In the genomic region with DNA sequence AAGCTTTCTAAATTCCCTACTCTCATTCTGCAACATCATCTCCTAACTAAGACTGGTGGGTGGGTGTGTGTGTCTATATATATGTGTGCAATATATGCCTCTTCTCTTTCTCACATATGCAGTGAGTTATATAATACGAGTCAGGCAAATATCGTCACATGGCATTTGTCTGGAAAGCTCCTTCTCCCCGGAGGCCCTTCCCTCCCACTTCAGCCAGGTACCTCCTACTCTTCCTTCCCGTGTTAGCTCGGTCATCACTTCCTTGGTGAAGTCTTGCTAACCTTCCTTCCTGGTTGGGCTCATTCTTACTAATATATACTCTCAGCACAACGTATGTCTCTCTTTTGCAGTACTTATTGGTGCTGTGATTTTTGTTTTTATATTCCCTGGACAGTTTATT, we compare ENCODE assay signal across 24 cellular contexts.
"Had no signal": no experiment of that assay in that cellular context is flagged by ENCODE, and none has a peak within 500 bp of the region (broad histone marks: within the 10 kb centered on the region; RNA-seq: fewer than 3 reads in every experiment).

No MANE protein-coding gene starts in this region.

- H3K27ac Mint-ChIP-seq: immature natural killer cell; mesothelial cell of epicardium; natural killer cell treated with Interleukin-12 subunit alpha and Interleukin-12 subunit beta and Interleukin-15 and Interleukin-18, amount 100 ng/mL, for 72 hours; progenitor cell of endocrine pancreas; stimulated activated naive CD8-positive, alpha-beta T cell treated with anti-CD3 and anti-CD28 coated beads, Interleukin-15, Interleukin-2, amounts not matched to agents 100 ng/mL and 50 ng/mL, for 24 hours; type B pancreatic cell had no signal

- H3K9me3 ChIP-seq: left ventricle myocardium inferior, mucosa of descending colon, ovary, right atrium auricular region, right lobe of liver, tibial nerve, uterus had no signal

- H3K9me3 Mint-ChIP-seq: mesothelial cell of epicardium; stimulated activated naive CD8-positive, alpha-beta T cell treated with anti-CD3 and anti-CD28 coated beads, Interleukin-15, Interleukin-2, amounts not matched to agents 100 ng/mL and 50 ng/mL, for 24 hours; type B pancreatic cell had no signal

- H3K36me3 Mint-ChIP-seq: immature natural killer cell; mesothelial cell of epicardium; naive thymus-derived CD4-positive, alpha-beta T cell; natural killer cell treated with Interleukin-12 subunit alpha and Interleukin-12 subunit beta and Interleukin-15 and Interleukin-18, amount 100 ng/mL, for 72 hours; type B pancreatic cell had no signal

- H3K4me3 ChIP-seq: left ventricle myocardium inferior, lung, mucosa of descending colon, ovary, right atrium auricular region, right lobe of liver, skin epidermis, tibial nerve, uterus had no signal

- DNase-seq: hypothalamus; immature natural killer cell; kidney; left ventricle myocardium inferior; mesendoderm; mucosa of descending colon; naive thymus-derived CD4-positive, alpha-beta T cell; ovary; right lobe of liver; stimulated activated CD4-positive, alpha-beta T cell treated with anti-CD3 and anti-CD28 coated beads, Interleukin-12 subunit alpha, Interleukin-12 subunit beta, amount 100 ng/mL, for 4 hours; stimulated activated CD4-positive, alpha-beta T cell treated with anti-CD3 and anti-CD28 coated beads, Interleukin-15, amount 100 ng/mL, for 24 hours; stimulated activated CD4-positive, alpha-beta T cell treated with anti-CD3 and anti-CD28 coated beads, Interleukin-2, amount 100 ng/mL, for 24 hours; stimulated activated CD4-positive, alpha-beta T cell treated with anti-CD3 and anti-CD28 coated beads, Interleukin-4, amount 100 ng/mL, for 1 hour; stimulated activated naive CD4-positive, alpha-beta T cell; uterus had no signal

- H3K4me1 ChIP-seq: right atrium auricular region, right lobe of liver, uterus had no signal

- H3K4me1 Mint-ChIP-seq: immature natural killer cell, mesothelial cell of epicardium had no signal

- H3K4me3 Mint-ChIP-seq: immature natural killer cell; mesothelial cell of epicardium; naive thymus-derived CD4-positive, alpha-beta T cell; natural killer cell treated with Interleukin-12 subunit alpha and Interleukin-12 subunit beta and Interleukin-15 and Interleukin-18, amount 100 ng/mL, for 72 hours; stimulated activated naive CD8-positive, alpha-beta T cell treated with anti-CD3 and anti-CD28 coated beads, Interleukin-15, Interleukin-2, amounts not matched to agents 100 ng/mL and 50 ng/mL, for 24 hours; type B pancreatic cell had no signal

- H3K36me3 ChIP-seq: left ventricle myocardium inferior, ovary, right atrium auricular region, right lobe of liver, tibial nerve, uterus had no signal

- H3K27me3 ChIP-seq: ovary, right atrium auricular region, right lobe of liver, tibial nerve, uterus had no signal

- ATAC-seq: mucosa of descending colon; naive thymus-derived CD4-positive, alpha-beta T cell; natural killer cell treated with Interleukin-12 subunit alpha and Interleukin-12 subunit beta and Interleukin-15 and Interleukin-18, amount 100 ng/mL, for 72 hours; right lobe of liver had no signal

- H3K27ac ChIP-seq: left ventricle myocardium inferior, ovary, right atrium auricular region, right lobe of liver, skin epidermis, tibial nerve, uterus had no signal

- H3K27me3 Mint-ChIP-seq: stimulated activated naive CD8-positive, alpha-beta T cell treated with anti-CD3 and anti-CD28 coated beads, Interleukin-15, Interleukin-2, amounts not matched to agents 100 ng/mL and 50 ng/mL, for 24 hours had no signal
